ENCODE assay signal across 17 cellular contexts in the genomic region with DNA sequence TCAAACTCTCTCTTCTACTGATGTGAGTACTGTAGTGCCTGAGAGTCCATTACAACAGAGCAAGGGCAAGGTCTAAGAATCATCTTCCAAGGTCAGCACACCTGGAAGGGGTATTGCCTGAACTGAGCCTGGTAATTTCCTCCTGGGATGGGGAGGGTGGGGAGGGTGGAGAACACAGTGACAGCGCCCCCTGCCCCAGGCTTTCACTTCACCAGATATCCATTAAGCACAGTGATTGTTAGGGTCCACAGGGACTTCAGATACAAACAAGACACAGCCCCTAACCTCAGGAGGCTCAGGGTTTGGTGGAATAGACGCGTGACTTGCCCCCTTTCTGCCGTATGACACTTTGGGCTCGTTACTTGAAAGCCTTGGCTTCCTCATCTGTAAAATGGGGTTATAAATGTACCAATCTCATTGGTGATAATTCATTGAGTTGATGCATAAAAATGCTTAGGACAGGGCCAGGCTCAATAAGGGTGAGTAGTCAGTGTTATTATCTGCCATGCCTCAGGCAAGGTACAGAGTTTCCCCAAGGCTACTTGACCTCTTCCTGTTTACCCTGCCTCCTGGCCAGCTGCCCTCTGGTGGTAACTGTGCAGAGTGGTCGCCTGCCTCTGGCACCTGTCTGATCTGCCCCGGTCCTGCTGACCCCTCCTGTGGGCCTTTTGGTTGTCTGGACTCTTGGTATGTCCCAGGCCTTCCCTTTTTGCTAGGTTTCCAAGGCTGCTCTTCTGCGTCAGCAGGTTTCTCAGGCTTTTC. TPM values are rescaled to one million over a fixed set of nuclear protein-coding genes. Genes with fewer than 3 reads are reported as not detected.
DNase-seq lines count a peak whose midpoint lies in the region; ATAC-seq, FAIRE-seq and TF ChIP-seq lines count a peak whose summit lies in the region.
"Had no signal": no experiment of that assay in that cellular context is flagged by ENCODE, and none has a peak within 500 bp of the region (broad histone marks: within the 10 kb centered on the region; RNA-seq: fewer than 3 reads in every experiment).

No MANE protein-coding gene starts in this region.

- ATAC-seq in left ventricle myocardium superior (no peak), upper lobe of right lung (peak; percentile 51)
- ATAC-seq: gastrocnemius medialis; stimulated activated memory B cell treated with anti-CD40 and anti-IgM and Interleukin-4, amounts not matched to agents 10 μg/mL and 1 μg/mL and 100 μg/mL, for 72 hours had no signal

- no peaks in the 10 kb centered on the region for H3K27me3 ChIP-seq in PC-9 (ENCODE audit: insufficient read depth, low read depth)
- H3K27me3 ChIP-seq in upper lobe of right lung: no peaks in the 10 kb centered on the region

- intact Hi-C loops in cardiac septum (cut with DNase I): no loop called here
- intact Hi-C loops in left ventricle myocardium superior (cut with micrococcal nuclease): no loop called here
- intact Hi-C loops in PC-9 (cut with micrococcal nuclease; ENCODE audit: unreplicated experiment): no loop called here
- intact Hi-C loops in upper lobe of right lung (cut with DNase I): no loop called here

- H3K4me3 ChIP-seq in PC-9 (no peak overlapping the region), upper lobe of right lung (no peak overlapping the region)
- H3K4me3 ChIP-seq: gastrocnemius medialis, SJSA1 had no signal

- H3K9me2 ChIP-seq in PC-9 (ENCODE audit: insufficient read depth): no peaks in the 10 kb centered on the region

- H4K20me1 ChIP-seq in PC-9 (ENCODE audit: insufficient read depth): no peaks in the 10 kb centered on the region

- peak; percentile 67 for DNase-seq in cardiac septum (ENCODE audit: low spot score)
- no peak for DNase-seq in left ventricle myocardium superior
- DNase-seq in PC-9: no peak
- DNase-seq in erythroblast (lab: John Stamatoyannopoulos, UW): peak; percentile 23 to 36
- no peak for DNase-seq in upper lobe of right lung
- no peak for DNase-seq in GM19239 (ENCODE audit: insufficient read length, low spot score)
- no peak for DNase-seq in activated CD4-positive, alpha-beta T cell treated with anti-CD3 and anti-CD28 coated beads, Interleukin-2, amount 50 U/mL, for 1 hour
- DNase-seq in SIG-M5 (lab: John Stamatoyannopoulos, UW): no peak
- DNase-seq: activated CD4-positive, CD25-positive, alpha-beta regulatory T cell treated with anti-CD3 and anti-CD28 coated beads, Interleukin-2, amount 50 U/mL, for 72 hours; activated T-cell treated with anti-CD3 and anti-CD28 coated beads, Interleukin-2, amount 50 U/mL, for 1 hour; COR-L47; gastrocnemius medialis; kidney; NCI-H1436; stimulated activated CD4-positive, alpha-beta T cell treated with anti-CD3 and anti-CD28 coated beads, Interleukin-4, amount 100 ng/mL, for 1 hour had no signal

- no peak overlapping the region for H3K27ac ChIP-seq in PC-9
- H3K27ac ChIP-seq in upper lobe of right lung: no peak overlapping the region
- H3K27ac ChIP-seq: gastrocnemius medialis, SJSA1 had no signal

- H3K9me3 ChIP-seq in PC-9 (ENCODE audit: insufficient read depth, low read depth) (no peaks in the 10 kb centered on the region), upper lobe of right lung (no peaks in the 10 kb centered on the region)
- H3K9me3 ChIP-seq: gastrocnemius medialis, SJSA1 had no signal

- TF ChIP-seq CTCF in PC-9 (conservative IDR thresholded peaks at IDR 0.05) (0 out of 2 replicates have a peak, but pooled peaks have one; percentile 31), upper lobe of right lung (IDR thresholded peaks at IDR 0.05) (no peak)

- no peaks in the 10 kb centered on the region for H3K79me2 ChIP-seq in PC-9 (ENCODE audit: low read depth)

- no peak for FAIRE-seq in GM19239 (lab: Jason Lieb, UNC)
- FAIRE-seq: kidney had no signal

- H3K36me3 ChIP-seq in PC-9 (ENCODE audit: low read depth) (no peaks in the 10 kb centered on the region), upper lobe of right lung (no peaks in the 10 kb centered on the region)
- H3K36me3 ChIP-seq: gastrocnemius medialis, SJSA1 had no signal

- CTCF ChIA-PET in PC-9 (lab: Charles Lee): no interaction called here

- no peaks in the 10 kb centered on the region for H3K4me1 ChIP-seq in PC-9 (replicated peaks; ENCODE audit: insufficient read depth)
- no peaks in the 10 kb centered on the region for H3K4me1 ChIP-seq in upper lobe of right lung
- H3K4me1 ChIP-seq: gastrocnemius medialis, SJSA1 had no signal

- TF ChIP-seq POLR2A in erythroblast (IDR thresholded peaks at IDR 0.05; ENCODE audit: low read length): no peak

- no TSS peak for BruUV-seq in PC-9 (replicated peaks; lab: Mats Ljungman, UMichigan)

- H3K4me2 ChIP-seq in PC-9: no peak overlapping the region

- no peak overlapping the region for H2AFZ ChIP-seq in PC-9

- POLR2A ChIA-PET in PC-9 (lab: Charles Lee; ENCODE audit: unreplicated experiment): no interaction called here

- no peaks in the 10 kb centered on the region for H3F3A ChIP-seq in PC-9 (ENCODE audit: insufficient read depth, low read depth)

RNA-seq across cellular contexts. Expression of gene BRD7, which starts 13.1 kb away (rescaled TPM):
- total RNA-seq in cardiac septum (53.4 TPM), left ventricle myocardium superior (46.7 TPM), PC-9 (2021) (72.1 and 76.6 TPM in 2 replicates), upper lobe of right lung (62.9 TPM)

Comparison
In these comparisons a context has a peak if more than half of its experiments do, and no peak if none do; other contexts are left out.
1. DNase-seq: peak in cardiac septum (single experiment) and erythroblast (2 of 2); none in left ventricle myocardium superior (single experiment), PC-9 (0 of 2), upper lobe of right lung (single experiment), GM19239 (single experiment), activated CD4-positive, alpha-beta T cell treated with anti-CD3 and anti-CD28 coated beads, Interleukin-2, amount 50 U/mL, for 1 hour (single experiment) and SIG-M5 (single experiment).